ENCODE assay signal across 12 cellular contexts in the genomic region with DNA sequence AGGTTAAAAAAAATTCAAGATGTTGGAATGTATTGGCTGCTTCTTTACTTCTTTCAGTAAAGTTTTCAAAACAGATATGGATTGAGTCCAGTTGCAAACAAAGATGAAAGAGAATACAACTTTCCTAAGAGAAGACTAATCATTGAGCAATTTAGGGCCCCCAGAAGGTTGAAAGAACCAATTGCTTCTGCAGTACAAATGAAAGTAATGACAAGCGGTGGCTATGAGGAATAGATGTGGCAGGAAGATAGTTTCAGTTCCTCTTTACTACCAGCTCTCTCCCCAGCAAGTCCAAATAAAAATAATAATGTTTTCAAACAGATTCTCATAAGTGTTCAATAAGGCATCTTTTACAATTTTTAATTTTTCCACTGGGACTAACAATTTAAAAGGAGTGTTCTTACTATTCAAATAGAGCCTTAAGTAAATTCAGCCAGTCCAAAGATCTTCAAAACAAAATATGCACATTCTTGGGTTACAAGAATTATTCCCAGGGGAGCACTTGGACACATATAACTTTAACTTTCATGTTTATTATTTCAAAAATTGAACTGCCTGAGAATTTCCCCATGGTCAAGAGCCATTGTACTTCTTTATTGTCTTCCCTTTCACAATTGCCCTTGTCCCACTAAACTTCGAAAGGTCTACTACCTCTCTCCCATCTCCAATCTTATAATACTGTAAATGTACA.
DNase-seq lines count a peak whose midpoint lies in the region; ATAC-seq and TF ChIP-seq lines count a peak whose summit lies in the region.
"Had no signal": no experiment of that assay in that cellular context is flagged by ENCODE, and none has a peak within 500 bp of the region (broad histone marks: within the 10 kb centered on the region; RNA-seq: fewer than 3 reads in every experiment).

No MANE protein-coding gene starts in this region.

- H3K27ac ChIP-seq in ascending aorta = no peak overlapping the region
- no peak overlapping the region for H3K27ac ChIP-seq in WERI-Rb-1

- DNase-seq in fibroblast of the aortic adventitia (ENCODE audit: low read depth) = peak; percentile 30
- DNase-seq in activated T-cell treated with anti-CD3 and anti-CD28 coated beads, Interleukin-2, amount 50 U/mL, for 4 hours = no peak
- no peak for DNase-seq in ascending aorta (ENCODE audit: low spot score in 2 of 2)
- no peak for DNase-seq in kidney tubule cell (ENCODE audit: low spot score)
- DNase-seq in WERI-Rb-1 = no peak
- DNase-seq: GF-D8; posterior cingulate gyrus; stimulated activated naive CD4-positive, alpha-beta T cell treated with Interleukin-2 at 50 U/mL for 16 hours had no signal

- H3K36me3 ChIP-seq in ascending aorta (no peaks in the 10 kb centered on the region), WERI-Rb-1 (no peaks in the 10 kb centered on the region)

- intact Hi-C loops in ascending aorta (cut with DNase I) = no loop called here

- H3K4me3 ChIP-seq in fibroblast of the aortic adventitia (ENCODE audit: low read depth, low read length) (no peak overlapping the region), ascending aorta (no peak overlapping the region), WERI-Rb-1 (ENCODE audit: low read depth, low read length) (no peak overlapping the region)

- H3K27me3 ChIP-seq in ascending aorta (no peaks in the 10 kb centered on the region), WERI-Rb-1 (ENCODE audit: insufficient read depth, low read depth, severe bottlenecking) (no peaks in the 10 kb centered on the region)

- peaks cover 0 to 4% of the 10 kb centered on the region in 2 donors for H3K4me1 ChIP-seq in ascending aorta

- no peaks in the 10 kb centered on the region for H3K9me3 Mint-ChIP-seq in activated T-cell treated with anti-CD3 and anti-CD28 coated beads, Interleukin-2, amount 50 U/mL, for 4 hours

- H3K4me3 Mint-ChIP-seq in activated T-cell treated with anti-CD3 and anti-CD28 coated beads, Interleukin-2, amount 50 U/mL, for 4 hours = no peak overlapping the region
- H3K4me3 Mint-ChIP-seq: activated naive CD8-positive, alpha-beta T cell had no signal

- H3K36me3 Mint-ChIP-seq in activated T-cell treated with anti-CD3 and anti-CD28 coated beads, Interleukin-2, amount 50 U/mL, for 4 hours (ENCODE audit: insufficient read depth) = no peaks in the 10 kb centered on the region
- H3K36me3 Mint-ChIP-seq: activated naive CD8-positive, alpha-beta T cell had no signal

- H3K27me3 Mint-ChIP-seq in activated T-cell treated with anti-CD3 and anti-CD28 coated beads, Interleukin-2, amount 50 U/mL, for 4 hours (ENCODE audit: low read depth) = peaks cover 1% of the 10 kb centered on the region

- ATAC-seq in GM18868 (IDR thresholded peaks at IDR 0.05; ENCODE audit: unreplicated experiment) (peak; percentile 100), HG02588 (IDR thresholded peaks at IDR 0.05; ENCODE audit: unreplicated experiment) (peak; percentile 99), HG03571 (IDR thresholded peaks at IDR 0.05; ENCODE audit: unreplicated experiment) (peak; percentile 99)
- no peak for ATAC-seq in activated T-cell treated with anti-CD3 and anti-CD28 coated beads, Interleukin-2, amount 50 U/mL, for 4 hours

- no peak for TF ChIP-seq CTCF in fibroblast of the aortic adventitia (IDR thresholded peaks at IDR 0.05; ENCODE audit: insufficient read depth, low read length)
- no peak for TF ChIP-seq CTCF in ascending aorta (IDR thresholded peaks at IDR 0.05)
- no peak for TF ChIP-seq CTCF in WERI-Rb-1 (IDR thresholded peaks at IDR 0.05; ENCODE audit: low read depth, low read length)

- no peaks in the 10 kb centered on the region for H3K9me3 ChIP-seq in ascending aorta
- no peaks in the 10 kb centered on the region for H3K9me3 ChIP-seq in WERI-Rb-1 (ENCODE audit: severe bottlenecking)

- no peaks in the 10 kb centered on the region for H3K4me1 Mint-ChIP-seq in activated T-cell treated with anti-CD3 and anti-CD28 coated beads, Interleukin-2, amount 50 U/mL, for 4 hours (ENCODE audit: low read depth)

Comparison
In these comparisons a context has a peak if more than half of its experiments do, and no peak if none do; other contexts are left out.
1. ATAC-seq: peak in GM18868 (single experiment), HG02588 (single experiment) and HG03571 (single experiment); none in activated T-cell treated with anti-CD3 and anti-CD28 coated beads, Interleukin-2, amount 50 U/mL, for 4 hours (0 of 2).